1 cellular context compared by ENCODE assay signal in the genomic region with DNA sequence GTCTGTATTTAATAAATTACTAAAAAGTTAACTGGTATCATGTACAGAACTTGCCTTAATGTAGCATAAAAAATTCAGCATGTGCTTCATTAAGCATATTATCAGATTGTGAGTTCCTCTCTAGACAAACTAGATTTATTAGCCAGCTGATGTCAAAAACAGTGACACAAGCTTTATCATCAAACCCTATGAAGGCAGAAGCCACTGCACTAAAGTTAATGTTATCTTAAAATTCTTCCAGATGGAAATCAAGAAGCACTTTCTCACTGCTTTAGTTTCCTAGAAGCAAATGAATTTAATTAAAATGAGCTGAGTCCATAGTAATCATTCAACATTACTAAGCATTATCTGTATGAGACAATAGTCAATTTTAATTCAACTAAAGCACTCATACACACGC.
TF ChIP-seq lines count a peak whose summit lies in the region.

No MANE protein-coding gene starts in this region.

TF ChIP-seq in A549, 52 proteins besides CTCF, POLR2A, EP300 and RAD21 (continued from another document):
- TF ChIP-seq ATOH8 (CRISPR knock-in tag; IDR thresholded peaks at IDR 0.05; ENCODE audit: low read depth) (no peak), CBX2 (IDR thresholded peaks at IDR 0.05; ENCODE audit: borderline replicate concordance, low read depth) (no peak), FOXS1 (CRISPR knock-in tag; IDR thresholded peaks at IDR 0.05) (no peak), BHLHE40 (IDR thresholded peaks at IDR 0.05; ENCODE audit: low read depth, low read length) (no peak), JUNB (IDR thresholded peaks at IDR 0.05) (no peak), ZFP36 (IDR thresholded peaks at IDR 0.05; ENCODE audit: borderline replicate concordance, partially characterized antibody) (no peak), SMC3 (IDR thresholded peaks at IDR 0.05) (no peak)
